ENCODE assay signal across 8 cellular contexts in genomic region chr1:225999912-226000337, GRCh38. TPM values are rescaled to one million over a fixed set of nuclear protein-coding genes. Genes with fewer than 3 reads are reported as not detected.
A peak's percentile ranks its signal among the peaks of the same experiment; 100 is the strongest.
DNase-seq lines count a peak whose midpoint lies in the region; ATAC-seq and TF ChIP-seq lines count a peak whose summit lies in the region.

No MANE protein-coding gene starts in this region.

- peak overlapping the region; percentile 84 for H3K27ac Mint-ChIP-seq in neural progenitor cell

- peaks cover 4% of the 10 kb centered on the region for H3K36me3 Mint-ChIP-seq in neural progenitor cell

- ATAC-seq in GM18867 (IDR thresholded peaks at IDR 0.05; ENCODE audit: unreplicated experiment) = peak; percentile 18
- ATAC-seq in HG03064 (IDR thresholded peaks at IDR 0.05; ENCODE audit: low read depth, unreplicated experiment) = peak; percentile 34

- TF ChIP-seq CTCF in BE2C (IDR thresholded peaks at IDR 0.05; ENCODE audit: low read depth, low read length) = no peak
- TF ChIP-seq CTCF in neural progenitor cell (IDR thresholded peaks at IDR 0.05) = no peak

- H3K27me3 ChIP-seq in BE2C (no peaks in the 10 kb centered on the region), endocrine pancreas (ENCODE audit: control insufficient read depth, insufficient read depth, low read length) (no peaks in the 10 kb centered on the region), neural progenitor cell (no peaks in the 10 kb centered on the region)

- H3K4me3 ChIP-seq in BE2C (ENCODE audit: low read depth, low read length) (peak overlapping the region; percentile 58), endocrine pancreas (ENCODE audit: control insufficient read depth, insufficient read depth, low read length) (peak overlapping the region; percentile 66), neural progenitor cell (peak overlapping the region; percentile 86)

- peak overlapping the region; percentile 26 for H3K27ac ChIP-seq in neural progenitor cell

- H3F3A ChIP-seq in neural progenitor cell (ENCODE audit: low read depth) = peaks cover 24% of the 10 kb centered on the region

- no peaks in the 10 kb centered on the region for H3K9me3 ChIP-seq in BE2C
- H3K9me3 ChIP-seq in endocrine pancreas (ENCODE audit: control insufficient read depth, low read length) = no peaks in the 10 kb centered on the region
- H3K9me3 ChIP-seq in neural progenitor cell (ENCODE audit: low read depth) = no peaks in the 10 kb centered on the region

- H3K9me3 Mint-ChIP-seq in neural progenitor cell = no peaks in the 10 kb centered on the region

- peaks cover 32% of the 10 kb centered on the region for H3K4me1 ChIP-seq in BE2C
- H3K4me1 ChIP-seq in endocrine pancreas (ENCODE audit: control insufficient read depth, insufficient read depth, low read length) = peaks cover 12% of the 10 kb centered on the region
- H3K4me1 ChIP-seq in neural progenitor cell = peaks cover 27% of the 10 kb centered on the region

- H4K20me1 ChIP-seq in neural progenitor cell (ENCODE audit: low read depth) = no peaks in the 10 kb centered on the region

- H2AFZ ChIP-seq in neural progenitor cell (replicated peaks) = no peak overlapping the region

- H3K4me1 Mint-ChIP-seq in neural progenitor cell = peaks cover 42% of the 10 kb centered on the region

- DNase-seq in BE2C (no peak), SIG-M5 treated with dmso at 0.1 percent for 504 hours (lab: John Stamatoyannopoulos, UW; ENCODE audit: unreplicated experiment) (peak; percentile 93), neural progenitor cell (ENCODE audit: low spot score) (no peak), islet precursor cell (no peak), putamen (ENCODE audit: low spot score) (no peak)

- H3K4me2 ChIP-seq in neural progenitor cell = peak overlapping the region; percentile 81

- H3K4me3 Mint-ChIP-seq in neural progenitor cell = peak overlapping the region; percentile 100

- peaks cover 42% of the 10 kb centered on the region for H3K79me2 ChIP-seq in neural progenitor cell (ENCODE audit: low read depth)

- H3K9ac ChIP-seq in endocrine pancreas (ENCODE audit: control insufficient read depth, insufficient read depth, low read length) (peak overlapping the region; percentile 65), neural progenitor cell (no peak overlapping the region)

- H3K36me3 ChIP-seq in BE2C (peaks cover 6% of the 10 kb centered on the region), endocrine pancreas (ENCODE audit: control insufficient read depth, insufficient read depth, low read length) (peaks cover under 1% of the 10 kb centered on the region), neural progenitor cell (no peaks in the 10 kb centered on the region)

- peaks cover 3% of the 10 kb centered on the region for H3K27me3 Mint-ChIP-seq in neural progenitor cell (ENCODE audit: insufficient read depth, low read depth)

RNA-seq across cellular contexts. Expression of gene SDE2, which starts 0.8 kb away (rescaled TPM):
- polyA plus RNA-seq in BE2C (2012; ENCODE audit: insufficient read depth, insufficient read length, low read depth) = 25.2 TPM
- total RNA-seq in neural progenitor cell (ENCODE audit: low replicate concordance) = 18.8 and 29.2 TPM in 2 replicates

RNA-seq across cellular contexts. Expression of gene LEFTY2, which starts 58.9 kb away (rescaled TPM):
- not detected for polyA plus RNA-seq in BE2C (2012; ENCODE audit: insufficient read depth, insufficient read length, low read depth)
- not detected in 2 replicates for total RNA-seq in neural progenitor cell (ENCODE audit: low replicate concordance)
